ENCODE assay signal across 22 cellular contexts in genomic region chr11:10386861-10387208, GRCh38.
DNase-seq lines count a peak whose midpoint lies in the region; ATAC-seq and TF ChIP-seq lines count a peak whose summit lies in the region.
"Had no signal": no experiment of that assay in that cellular context is flagged by ENCODE, and none has a peak within 500 bp of the region (broad histone marks: within the 10 kb centered on the region; RNA-seq: fewer than 3 reads in every experiment).

No MANE protein-coding gene starts in this region.

- peak overlapping the region; percentile 50; the same call in 1 of the 3 replicates for H2BK15ac ChIP-seq in IMR-90 (ENCODE audit: low read depth, low read length)

- ATAC-seq in IMR-90 (ENCODE audit: low read depth), result no peak
- ATAC-seq in GM21390 (IDR thresholded peaks at IDR 0.05; ENCODE audit: unreplicated experiment), result no peak
- ATAC-seq: activated CD4-positive, alpha-beta T cell treated with anti-CD3 and anti-CD28 coated beads for 36 hours; activated CD8-positive, alpha-beta memory T cell treated with anti-CD3 and anti-CD28 coated beads, Interleukin-2, amount 10 ng/mL, durations not matched to agents 7 days and 5 days; naive thymus-derived CD4-positive, alpha-beta T cell; stimulated activated naive CD8-positive, alpha-beta T cell treated with anti-CD3 and anti-CD28 coated beads, Interleukin-15, Interleukin-2, amounts not matched to agents 100 U/mL and 50 U/mL, for 24 hours; T-cell had no signal

- H3K27me3 ChIP-seq in IMR-90 (ENCODE audit: control insufficient read depth, insufficient read depth, low read length) (no peaks in the 10 kb centered on the region), fibroblast of lung (ENCODE audit: control insufficient read depth, insufficient read depth, low read length) (no peaks in the 10 kb centered on the region), trophoblast cell (ENCODE audit: insufficient read depth, low read length) (no peaks in the 10 kb centered on the region)
- H3K27me3 ChIP-seq: body of pancreas had no signal

- H3K23ac ChIP-seq in IMR-90 (ENCODE audit: low read depth, low read length) (peak overlapping the region; percentile 46), trophoblast cell (ENCODE audit: low read length) (peak overlapping the region; percentile 10)

- CTCF ChIA-PET in IMR-90 (lab: Yijun Ruan, JAX), result interaction anchor here (0.7 kb wide), 1 partner anchor 20 kb away, joined by 3 read pairs; no protein-coding TSS in a partner anchor

- no peaks in the 10 kb centered on the region for H3K79me2 ChIP-seq in fibroblast of lung (ENCODE audit: control insufficient read depth, insufficient read depth, low read length)
- no peaks in the 10 kb centered on the region for H3K79me2 ChIP-seq in trophoblast cell (ENCODE audit: control insufficient read depth, insufficient read depth, low read length, poor library complexity)
- H3K79me2 ChIP-seq: parathyroid adenoma had no signal

- H2AFZ ChIP-seq in IMR-90 (replicated peaks; ENCODE audit: low read length, poor library complexity) (peak overlapping the region; percentile 70), fibroblast of lung (ENCODE audit: low read length) (no peak overlapping the region), trophoblast cell (ENCODE audit: insufficient read depth, low read length, poor library complexity) (no peak overlapping the region)

- H3K4me2 ChIP-seq in IMR-90 (ENCODE audit: low read depth, low read length) (peak overlapping the region; percentile 27; the same call in 1 of the 2 replicates), fibroblast of lung (ENCODE audit: extremely low read depth, insufficient read depth, low read length) (peak overlapping the region; percentile 56), trophoblast cell (ENCODE audit: low read length) (no peak overlapping the region)

- H4K91ac ChIP-seq in IMR-90 (ENCODE audit: insufficient read depth, low read depth, low read length) (peak overlapping the region; percentile 84), trophoblast cell (ENCODE audit: low read depth, low read length) (no peak overlapping the region)

- H2AK5ac ChIP-seq in IMR-90 (ENCODE audit: low read depth, low read length) (peak overlapping the region; percentile 65), trophoblast cell (ENCODE audit: low read length) (no peak overlapping the region)

- no peak overlapping the region for H4K12ac ChIP-seq in trophoblast cell (ENCODE audit: low read depth, low read length)

- H3K56ac ChIP-seq in IMR-90 (ENCODE audit: extremely low read depth, insufficient read depth, low read length), result peak overlapping the region; percentile 20; the same call in 1 of the 2 replicates

- no CpG with 5 or more reads among the region's 6 CpGs for WGBS in IMR-90 (ENCODE audit: extremely low coverage in 2 of 2, insufficient read length in 1 of 2), 2 experiments
- WGBS in trophoblast cell (ENCODE audit: extremely low coverage, insufficient coverage, insufficient read length), result no CpG with 5 or more reads among the region's 6 CpGs

- H3K79me1 ChIP-seq in IMR-90 (ENCODE audit: low read depth in 1 of 2, low read length in 2 of 2), result 0 out of 4 replicates have a peak, but pooled peaks cover 0 to 5% of the 10 kb centered on the region in 2 experiments
- H3K79me1 ChIP-seq in trophoblast cell (ENCODE audit: low read length), result peaks cover 7% of the 10 kb centered on the region

- in situ Hi-C loops in IMR-90 (cut with MboI; ENCODE audit: low sequenced_read_pairs), result no loop called here

- H3K4ac ChIP-seq in IMR-90 (ENCODE audit: low read depth, low read length) (peak overlapping the region; percentile 88), trophoblast cell (ENCODE audit: low read depth, low read length) (no peak overlapping the region)

- POLR2A ChIA-PET in IMR-90 (lab: Charles Lee; ENCODE audit: unreplicated experiment), result interaction anchor here (0.5 to 1.3 kb wide), 3 partner anchors 12 to 82 kb away, joined by 5 to 18 read pairs (median 8); partner anchors contain the start of gene ADM

- TF ChIP-seq RAD21 in IMR-90 (IDR thresholded peaks at IDR 0.05; ENCODE audit: low read length), result no peak

- no peak overlapping the region for H3K4me3 ChIP-seq in IMR-90 (ENCODE audit: insufficient read depth, low read depth, low read length)
- H3K4me3 ChIP-seq in fibroblast of lung (replicated peaks in 1 of 4; ENCODE audit: control extremely low read depth in 1 of 4, insufficient read depth in 1 of 4, low read depth in 3 of 4, low read length in 4 of 4), result no peak overlapping the region
- H3K4me3 ChIP-seq in trophoblast cell (ENCODE audit: low read depth, low read length), result no peak overlapping the region
- H3K4me3 ChIP-seq: body of pancreas, skin epidermis had no signal

- peak overlapping the region; percentile 80 for H3K18ac ChIP-seq in IMR-90 (ENCODE audit: low read depth, low read length)
- H3K18ac ChIP-seq in trophoblast cell (ENCODE audit: low read length), result no peak overlapping the region

- peaks cover 10% of the 10 kb centered on the region for H3K9me3 Mint-ChIP-seq in type B pancreatic cell

- H2BK120ac ChIP-seq in IMR-90 (ENCODE audit: low read depth, low read length), result peak overlapping the region; percentile 87
- H2BK120ac ChIP-seq in trophoblast cell (ENCODE audit: insufficient read depth, low read length, poor library complexity), result no peak overlapping the region

- peak overlapping the region; percentile 84 for H2BK20ac ChIP-seq in IMR-90 (ENCODE audit: low read depth, low read length)

- H3K14ac ChIP-seq in IMR-90 (replicated peaks; ENCODE audit: low read depth, low read length), result peak overlapping the region; percentile 85
- no peak overlapping the region for H3K14ac ChIP-seq in trophoblast cell (ENCODE audit: low read length)

- no peak for TF ChIP-seq CTCF in IMR-90 (conservative IDR thresholded peaks at IDR 0.05; ENCODE audit: low read depth, low read length)
- no peak for TF ChIP-seq CTCF in fibroblast of lung (conservative IDR thresholded peaks at IDR 0.05 in 1 of 2, IDR thresholded peaks at IDR 0.05 in 1 of 2; ENCODE audit: low read depth in 1 of 2, low read length in 2 of 2)
- TF ChIP-seq CTCF in type B pancreatic cell (conservative IDR thresholded peaks at IDR 0.05), result no peak

- H3K9ac ChIP-seq in IMR-90 (ENCODE audit: low read depth, low read length) (no peak overlapping the region; the same call in 1 of the 2 replicates), fibroblast of lung (ENCODE audit: insufficient read depth, low read length) (no peak overlapping the region), trophoblast cell (ENCODE audit: low read length) (no peak overlapping the region)
- H3K9ac ChIP-seq: parathyroid adenoma had no signal

- H3K9me3 ChIP-seq in IMR-90 (ENCODE audit: control insufficient read depth, insufficient read depth, low read length), result no peaks in the 10 kb centered on the region
- no peaks in the 10 kb centered on the region for H3K9me3 ChIP-seq in fibroblast of lung (ENCODE audit: control insufficient read depth, insufficient read depth, low read depth, low read length)
- no peaks in the 10 kb centered on the region for H3K9me3 ChIP-seq in trophoblast cell (ENCODE audit: insufficient read depth, low read depth, low read length)
- H3K9me3 ChIP-seq: body of pancreas had no signal

- peak overlapping the region; percentile 57 for H2BK5ac ChIP-seq in IMR-90 (ENCODE audit: low read depth, low read length, poor library complexity, severe bottlenecking)
- no peak overlapping the region for H2BK5ac ChIP-seq in trophoblast cell (ENCODE audit: low read depth, low read length, poor library complexity)

- peaks cover 36% of the 10 kb centered on the region for H3K4me1 Mint-ChIP-seq in type B pancreatic cell (ENCODE audit: unreplicated experiment)
- H3K4me1 Mint-ChIP-seq: activated CD4-positive, alpha-beta T cell treated with anti-CD3 and anti-CD28 coated beads for 36 hours; activated CD8-positive, alpha-beta memory T cell treated with anti-CD3 and anti-CD28 coated beads, Interleukin-2, amount 10 ng/mL, durations not matched to agents 7 days and 5 days; CD4-positive, CD25-positive, alpha-beta regulatory T cell; naive thymus-derived CD4-positive, alpha-beta T cell; T-cell had no signal

- no peak overlapping the region for H3K4me3 Mint-ChIP-seq in type B pancreatic cell
- H3K4me3 Mint-ChIP-seq: activated CD4-positive, alpha-beta T cell treated with anti-CD3 and anti-CD28 coated beads for 36 hours; activated CD8-positive, alpha-beta memory T cell treated with anti-CD3 and anti-CD28 coated beads, Interleukin-2, amount 10 ng/mL, durations not matched to agents 7 days and 5 days; activated naive CD8-positive, alpha-beta T cell; CD4-positive, CD25-positive, alpha-beta regulatory T cell; naive thymus-derived CD4-positive, alpha-beta T cell; T-cell had no signal

- peak overlapping the region; percentile 58; the same call in 1 of the 2 replicates for H4K5ac ChIP-seq in IMR-90 (ENCODE audit: low read depth, low read length)

- H3K36me3 ChIP-seq in IMR-90 (ENCODE audit: control insufficient read depth, insufficient read depth, low read length) (no peaks in the 10 kb centered on the region), fibroblast of lung (ENCODE audit: control insufficient read depth, insufficient read depth, low read length) (no peaks in the 10 kb centered on the region), trophoblast cell (ENCODE audit: control insufficient read depth in 1 of 2, insufficient read depth in 2 of 2, low read length in 2 of 2) (no peaks in the 10 kb centered on the region)

- TF ChIP-seq POLR2A in IMR-90 (IDR thresholded peaks at IDR 0.05; ENCODE audit: low read depth, low read length), result no peak

- H3K36me3 Mint-ChIP-seq in type B pancreatic cell, result no peaks in the 10 kb centered on the region
- H3K36me3 Mint-ChIP-seq: activated CD8-positive, alpha-beta memory T cell treated with anti-CD3 and anti-CD28 coated beads, Interleukin-2, amount 10 ng/mL, durations not matched to agents 7 days and 5 days; CD4-positive, CD25-positive, alpha-beta regulatory T cell; T-cell had no signal

- no TSS peak for BruUV-seq in IMR-90 (replicated peaks; lab: Mats Ljungman, UMichigan)

- H3K27me3 Mint-ChIP-seq in type B pancreatic cell, result peaks cover 3% of the 10 kb centered on the region

- DNase-seq in IMR-90 (no peak), fibroblast of lung (ENCODE audit: low read depth in 2 of 2) (no peak), trophoblast cell (no peak), type B pancreatic cell (ENCODE audit: extremely low spot score, unreplicated experiment) (peak; percentile 31), posterior vena cava (ENCODE audit: low spot score) (no peak)
- no peak for DNase-seq in stimulated activated CD8-positive, alpha-beta memory T cell treated with anti-CD3 and anti-CD28 coated beads, Interleukin-4, amount 100 ng/mL, for 48 hours
- DNase-seq: activated CD4-positive, alpha-beta T cell treated with anti-CD3 and anti-CD28 coated beads for 36 hours; activated CD8-positive, alpha-beta memory T cell treated with anti-CD3 and anti-CD28 coated beads, Interleukin-2, amount 10 ng/mL, durations not matched to agents 7 days and 5 days; CD4-positive, CD25-positive, alpha-beta regulatory T cell; Kasumi-1; naive thymus-derived CD4-positive, alpha-beta T cell; NCI-H1048; NCI-H1930; NCI-H2227 treated with DMSO at 0.1 percent for 48 hours; NCI-H748 treated with DMSO at 0.1 percent for 48 hours; stimulated activated naive CD8-positive, alpha-beta T cell treated with anti-CD3 and anti-CD28 coated beads, Interleukin-15, Interleukin-2, amounts not matched to agents 100 U/mL and 50 U/mL, for 24 hours; T-cell had no signal

- H3K27ac ChIP-seq in IMR-90 (ENCODE audit: insufficient read depth, low read length) (peak overlapping the region; percentile 92; the same call in 1 of the 2 replicates), fibroblast of lung (ENCODE audit: insufficient read depth, low read length) (peak overlapping the region; percentile 90), trophoblast cell (ENCODE audit: low read depth, low read length) (no peak overlapping the region)

- peak overlapping the region; percentile 94 for H3K27ac Mint-ChIP-seq in type B pancreatic cell
- H3K27ac Mint-ChIP-seq: activated CD4-positive, alpha-beta T cell treated with anti-CD3 and anti-CD28 coated beads for 36 hours; activated CD8-positive, alpha-beta memory T cell treated with anti-CD3 and anti-CD28 coated beads, Interleukin-2, amount 10 ng/mL, durations not matched to agents 7 days and 5 days; activated naive CD8-positive, alpha-beta T cell; CD4-positive, CD25-positive, alpha-beta regulatory T cell; naive thymus-derived CD4-positive, alpha-beta T cell; T-cell had no signal

- intact Hi-C loops in IMR-90 (cut with micrococcal nuclease), result no loop called here
- intact Hi-C loops in posterior vena cava (cut with DNase I), result no loop called here

- dilution Hi-C loops in IMR-90 (cut with HindIII; ENCODE audit: low sequenced_read_pairs, unreplicated experiment), result no loop called here

- H3K9me1 ChIP-seq in IMR-90 (ENCODE audit: insufficient read depth, low read length), result peaks cover 20% of the 10 kb centered on the region

- peaks cover 29% of the 10 kb centered on the region for H3K4me1 ChIP-seq in IMR-90 (ENCODE audit: control insufficient read depth, insufficient read depth, low read length)
- peaks cover 27% of the 10 kb centered on the region for H3K4me1 ChIP-seq in fibroblast of lung (ENCODE audit: control insufficient read depth, extremely low read depth, insufficient read depth, low read length)
- H3K4me1 ChIP-seq in trophoblast cell (ENCODE audit: control insufficient read depth in 1 of 2, insufficient read depth in 2 of 2, low read length in 2 of 2), result peaks cover 15 to 18% of the 10 kb centered on the region in 2 experiments
- H3K4me1 ChIP-seq: body of pancreas had no signal

- no peak overlapping the region for H2BK12ac ChIP-seq in trophoblast cell (ENCODE audit: low read length)

- H2AK9ac ChIP-seq in IMR-90 (replicated peaks; ENCODE audit: low read depth, low read length, poor library complexity), result peak overlapping the region; percentile 42

- no peaks in the 10 kb centered on the region for H4K20me1 ChIP-seq in IMR-90 (ENCODE audit: insufficient read depth, low read length)
- no peaks in the 10 kb centered on the region for H4K20me1 ChIP-seq in fibroblast of lung (ENCODE audit: control insufficient read depth, extremely low read depth, insufficient read depth, low read length)

- H4K8ac ChIP-seq in IMR-90 (ENCODE audit: low read depth in 2 of 2, low read length in 2 of 2) (peak overlapping the region in 1 of 2 experiments; percentile 20; a peak in 1 of 4 replicates), trophoblast cell (ENCODE audit: low read depth, low read length) (no peak overlapping the region)
